ENCODE assay signal across 11 cellular contexts in genomic region chr1:222250376-222250775, GRCh38.
"Had no signal": no experiment of that assay in that cellular context is flagged by ENCODE, and none has a peak within 500 bp of the region (broad histone marks: within the 10 kb centered on the region; RNA-seq: fewer than 3 reads in every experiment).

No MANE protein-coding gene starts in this region.

- H3K27ac ChIP-seq: heart left ventricle, left ventricle myocardium inferior, sigmoid colon, testis, upper lobe of right lung had no signal

- DNase-seq: anterior cingulate cortex; endodermal cell; foreskin melanocyte; heart left ventricle; left ventricle myocardium inferior; nephron progenitor cell; sigmoid colon; stimulated activated CD4-positive, alpha-beta T cell treated with anti-CD3 and anti-CD28 coated beads, Interleukin-12 subunit alpha, Interleukin-12 subunit beta, amount 100 ng/mL, for 4 hours; testis; upper lobe of right lung had no signal

- H3K27me3 ChIP-seq: heart left ventricle, sigmoid colon, testis, upper lobe of right lung had no signal

- H3K36me3 ChIP-seq: heart left ventricle, left ventricle myocardium inferior, sigmoid colon, upper lobe of right lung had no signal

- H3K4me3 ChIP-seq: heart left ventricle, left ventricle myocardium inferior, sigmoid colon, testis, upper lobe of right lung had no signal

- H3K4me1 ChIP-seq: heart left ventricle, left ventricle myocardium inferior, sigmoid colon, testis, upper lobe of right lung had no signal

- ATAC-seq: activated naive CD4-positive, alpha-beta T cell treated with anti-CD3 and anti-CD28 coated beads, Interleukin-2, amount 50 U/mL, for 72 hours; heart left ventricle; upper lobe of right lung had no signal

- H3K9me3 ChIP-seq: sigmoid colon, testis, upper lobe of right lung had no signal
